12 cellular contexts compared by ENCODE assay signal in genomic region chr11:129315781-129316579, GRCh38. TPM values are rescaled to one million over a fixed set of nuclear protein-coding genes. Genes with fewer than 3 reads are reported as not detected.
DNase-seq lines count a peak whose midpoint lies in the region; ATAC-seq, FAIRE-seq and TF ChIP-seq lines count a peak whose summit lies in the region.
"Had no signal": no experiment of that assay in that cellular context is flagged by ENCODE, and none has a peak within 500 bp of the region (broad histone marks: within the 10 kb centered on the region; RNA-seq: fewer than 3 reads in every experiment).

No MANE protein-coding gene starts in this region.

- FAIRE-seq in keratinocyte (lab: Jason Lieb, UNC), result peak; percentile 43

- BruUV-seq in Panc1 (replicated peaks; lab: Mats Ljungman, UMichigan), result no TSS peak
- BruUV-seq in A673 (replicated peaks; lab: Mats Ljungman, UMichigan), result no TSS peak

- in situ Hi-C loops in Panc1 (cut with HindIII; ENCODE audit: low pct_unique_long_range_greater_than_20kb, low sequenced_read_pairs) (no loop called here), transverse colon (cut with MboI; ENCODE audit: low pct_ligation_motif_present in 1 of 4, low pct_unique_long_range_greater_than_20kb in 1 of 4, low sequenced_read_pairs in 3 of 4) (loop anchor here in 1 of 4 donors (5.0 kb wide), 1 partner anchor 34 kb away; no protein-coding TSS in a partner anchor)

- CTCF ChIA-PET in Panc1 (lab: Charles Lee) (no interaction called here), A673 (lab: Charles Lee) (no interaction called here)

- WGBS in transverse colon (ENCODE audit: low coverage in 1 of 2), 2 donors, result 48% methylated on average over 12 of the region's 12 CpGs; no CpG with 5 or more reads in 1 of the 2 donors

- H3K27me3 ChIP-seq in Panc1 (ENCODE audit: control insufficient read depth, insufficient read depth, low read length) (no peaks in the 10 kb centered on the region), keratinocyte (ENCODE audit: control insufficient read depth, extremely low read depth, insufficient read depth, low read length) (no peaks in the 10 kb centered on the region), transverse colon (no peaks in the 10 kb centered on the region), A673 (replicated peaks; ENCODE audit: insufficient read depth, low read depth, low read length, poor library complexity) (no peaks in the 10 kb centered on the region)
- H3K27me3 ChIP-seq: gastrocnemius medialis, neutrophil, uterus had no signal

- dilution Hi-C loops in keratinocyte (cut with MboI; ENCODE audit: extremely low pct_ligation_motif_present, low sequenced_read_pairs), result no loop called here

- intact Hi-C loops in Panc1 (cut with micrococcal nuclease; ENCODE audit: unreplicated experiment) (no loop called here), transverse colon (cut with DNase I; ENCODE audit: low total_unique reads) (no loop called here), A673 (cut with micrococcal nuclease; ENCODE audit: unreplicated experiment) (no loop called here)

- TF ChIP-seq CTCF in Panc1 (IDR thresholded peaks at IDR 0.05), result no peak
- no peak for TF ChIP-seq CTCF in keratinocyte (optimal IDR thresholded peaks at IDR 0.05 in 1 of 3, IDR thresholded peaks at IDR 0.05 in 1 of 3, conservative IDR thresholded peaks at IDR 0.05 in 1 of 3; ENCODE audit: extremely low read depth in 1 of 3, insufficient read depth in 2 of 3, low read length in 3 of 3)
- TF ChIP-seq CTCF in transverse colon (IDR thresholded peaks at IDR 0.05), result no peak
- no peak for TF ChIP-seq CTCF in A673 (conservative IDR thresholded peaks at IDR 0.05; ENCODE audit: low read depth, low read length)

- no peak overlapping the region for H3K27ac ChIP-seq in Panc1 (ENCODE audit: low read length)
- no peak overlapping the region for H3K27ac ChIP-seq in keratinocyte (ENCODE audit: control insufficient read depth, insufficient read depth, low read length)
- H3K27ac ChIP-seq in transverse colon, result peak overlapping the region; percentile 67 to 79 (median 76)
- H3K27ac ChIP-seq in A673 (ENCODE audit: low read depth, low read length, poor library complexity, severe bottlenecking), result no peak overlapping the region
- H3K27ac ChIP-seq: gastrocnemius medialis, neutrophil, uterus had no signal

- H3K4me3 ChIP-seq in Panc1 (ENCODE audit: low read depth in 2 of 2, low read length in 2 of 2) (no peak overlapping the region), keratinocyte (ENCODE audit: control insufficient read depth in 2 of 3, extremely low read depth in 1 of 3, insufficient read depth in 2 of 3, low read depth in 1 of 3, low read length in 3 of 3) (no peak overlapping the region), transverse colon (no peak overlapping the region), A673 (ENCODE audit: low read depth, low read length, poor library complexity, severe bottlenecking) (no peak overlapping the region)
- H3K4me3 ChIP-seq: gastrocnemius medialis, uterus had no signal

- no peak overlapping the region for H3K4me2 ChIP-seq in keratinocyte (ENCODE audit: control insufficient read depth, extremely low read depth, insufficient read depth, low read depth, low read length)

- no peaks in the 10 kb centered on the region for H3K4me1 ChIP-seq in Panc1 (ENCODE audit: control insufficient read depth, insufficient read depth, low read length)
- H3K4me1 ChIP-seq in keratinocyte (ENCODE audit: control insufficient read depth, extremely low read depth, insufficient read depth, low read length), result peaks cover 17% of the 10 kb centered on the region
- peaks cover 13 to 55% (median 29%) of the 10 kb centered on the region in 4 donors for H3K4me1 ChIP-seq in transverse colon
- peaks cover 32% of the 10 kb centered on the region for H3K4me1 ChIP-seq in A673 (ENCODE audit: insufficient read depth, low read length, poor library complexity, severe bottlenecking)
- H3K4me1 ChIP-seq: gastrocnemius medialis, uterus had no signal

- DNase-seq in NCI-H82 (lab: John Stamatoyannopoulos, UW) (peak; percentile 11), NCI-H82 treated with DMSO at 0.1 percent for 48 hours (lab: John Stamatoyannopoulos, UW; ENCODE audit: unreplicated experiment) (no peak), Panc1 (ENCODE audit: low read depth, low spot score) (no peak), keratinocyte (ENCODE audit: low read depth, low spot score) (no peak), transverse colon (peak; percentile 72), A673 (ENCODE audit: low spot score) (no peak)
- DNase-seq in activated CD4-positive, CD25-positive, alpha-beta regulatory T cell treated with anti-CD3 and anti-CD28 coated beads, Interleukin-2, amount 50 U/mL, for 72 hours, result no peak
- DNase-seq in stimulated activated naive CD8-positive, alpha-beta T cell treated with anti-CD3 and anti-CD28 coated beads, Interleukin-15, Interleukin-2, amounts not matched to agents 100 U/mL and 50 U/mL, for 24 hours, result no peak
- DNase-seq: gastrocnemius medialis, Kasumi-1, uterus had no signal

- ATAC-seq in Panc1, result peak; percentile 28; the same call in 1 of the 2 replicates
- no peak for ATAC-seq in stimulated activated naive CD8-positive, alpha-beta T cell treated with anti-CD3 and anti-CD28 coated beads, Interleukin-15, Interleukin-2, amounts not matched to agents 100 U/mL and 50 U/mL, for 24 hours
- ATAC-seq: gastrocnemius medialis had no signal

- H3K9me1 ChIP-seq in keratinocyte (ENCODE audit: control insufficient read depth, extremely low read depth, insufficient read depth, low read length), result no peaks in the 10 kb centered on the region

- no peaks in the 10 kb centered on the region for H3K36me3 ChIP-seq in Panc1 (ENCODE audit: control insufficient read depth, insufficient read depth, low read length)
- H3K36me3 ChIP-seq in keratinocyte (ENCODE audit: control insufficient read depth in 2 of 2, extremely low read depth in 1 of 2, insufficient read depth in 2 of 2, low read length in 2 of 2), result no peaks in the 10 kb centered on the region
- H3K36me3 ChIP-seq in transverse colon, result no peaks in the 10 kb centered on the region
- no peaks in the 10 kb centered on the region for H3K36me3 ChIP-seq in A673 (ENCODE audit: insufficient read depth, low read length, poor library complexity, severe bottlenecking)
- H3K36me3 ChIP-seq: gastrocnemius medialis, neutrophil, uterus had no signal

- no peaks in the 10 kb centered on the region for H4K20me1 ChIP-seq in keratinocyte (ENCODE audit: control insufficient read depth, extremely low read depth, insufficient read depth, low read length)

- no peak for TF ChIP-seq POLR2A in transverse colon (IDR thresholded peaks at IDR 0.05)

- H3K9ac ChIP-seq in keratinocyte (ENCODE audit: control insufficient read depth, extremely low read depth, insufficient read depth, low read length), result no peak overlapping the region

- no peaks in the 10 kb centered on the region for H3K9me3 ChIP-seq in Panc1 (ENCODE audit: control insufficient read depth, insufficient read depth, low read depth, low read length)
- no peaks in the 10 kb centered on the region for H3K9me3 ChIP-seq in keratinocyte (ENCODE audit: control insufficient read depth, low read depth, low read length)
- no peaks in the 10 kb centered on the region for H3K9me3 ChIP-seq in transverse colon
- H3K9me3 ChIP-seq in A673 (ENCODE audit: low read depth, low read length, poor library complexity, severe bottlenecking), result no peaks in the 10 kb centered on the region
- H3K9me3 ChIP-seq: gastrocnemius medialis, neutrophil, uterus had no signal

- TF ChIP-seq EP300 in transverse colon (IDR thresholded peaks at IDR 0.05; ENCODE audit: low read depth), result no peak

- H2AFZ ChIP-seq in keratinocyte (ENCODE audit: control insufficient read depth, low read length), result no peak overlapping the region

- no peaks in the 10 kb centered on the region for H3K79me2 ChIP-seq in keratinocyte (ENCODE audit: control insufficient read depth, insufficient read depth, low read length)

- POLR2A ChIA-PET in Panc1 (lab: Charles Lee), result no interaction called here
- POLR2A ChIA-PET in A673 (lab: Charles Lee; ENCODE audit: low non-redundant PET), result no interaction called here

RNA-seq across cellular contexts. Expression of gene BARX2, which starts 59.7 kb away (rescaled TPM):
- 3.9 TPM for total RNA-seq in Panc1 (2021; ENCODE audit: unreplicated experiment)
- 1.5 TPM for polyA plus RNA-seq in Panc1 (2012; ENCODE audit: insufficient read length)
- polyA plus RNA-seq in keratinocyte, result 0.55 to 0.87 TPM (median 0.59 TPM) in 3 replicates
- polyA plus RNA-seq in keratinocyte (2011; ENCODE audit: low read depth), result 2.6 TPM
- 0.64 and 0.67 TPM in 2 replicates for polyA plus RNA-seq in keratinocyte (2011; cell fraction: cytosol; rRNA removed)
- 0.46 and 0.60 TPM in 2 replicates for polyA plus RNA-seq in keratinocyte (2011; cell fraction: nucleus; rRNA removed)
- 0.86 and 6.3 TPM in 2 replicates for polyA plus RNA-seq in keratinocyte (2012; ENCODE audit: low replicate concordance)
- polyA minus RNA-seq in keratinocyte, result 0.45 to 0.63 TPM (median 0.56 TPM) in 3 replicates
- polyA minus RNA-seq in keratinocyte (2011; cell fraction: cytosol; rRNA and poly(A)+ RNA removed), result not detected
- 0.84 and 0.93 TPM in 2 replicates for polyA minus RNA-seq in keratinocyte (2011; cell fraction: nucleus; rRNA and poly(A)+ RNA removed)
- 1 to 10 TPM in 3 of 4 donors, under 1 TPM in 1; 1.00 to 9.2 (median 6.3) TPM for total RNA-seq in transverse colon
- total RNA-seq in A673 (2021), result 36.4 and 43.0 TPM in 2 replicates

Comparison
In these comparisons a context has a peak if more than half of its experiments do, and no peak if none do; other contexts are left out.
1. DNase-seq: peak in NCI-H82 (single experiment) and transverse colon (single experiment); none in NCI-H82 treated with DMSO at 0.1 percent for 48 hours (single experiment), Panc1 (single experiment), keratinocyte (single experiment), A673 (single experiment), activated CD4-positive, CD25-positive, alpha-beta regulatory T cell treated with anti-CD3 and anti-CD28 coated beads, Interleukin-2, amount 50 U/mL, for 72 hours (single experiment) and stimulated activated naive CD8-positive, alpha-beta T cell treated with anti-CD3 and anti-CD28 coated beads, Interleukin-15, Interleukin-2, amounts not matched to agents 100 U/mL and 50 U/mL, for 24 hours (single experiment).
2. H3K27ac ChIP-seq: peak in transverse colon (4 of 4); none in Panc1 (single experiment), keratinocyte (single experiment) and A673 (single experiment).